16 cellular contexts compared by ENCODE assay signal in the genomic region with DNA sequence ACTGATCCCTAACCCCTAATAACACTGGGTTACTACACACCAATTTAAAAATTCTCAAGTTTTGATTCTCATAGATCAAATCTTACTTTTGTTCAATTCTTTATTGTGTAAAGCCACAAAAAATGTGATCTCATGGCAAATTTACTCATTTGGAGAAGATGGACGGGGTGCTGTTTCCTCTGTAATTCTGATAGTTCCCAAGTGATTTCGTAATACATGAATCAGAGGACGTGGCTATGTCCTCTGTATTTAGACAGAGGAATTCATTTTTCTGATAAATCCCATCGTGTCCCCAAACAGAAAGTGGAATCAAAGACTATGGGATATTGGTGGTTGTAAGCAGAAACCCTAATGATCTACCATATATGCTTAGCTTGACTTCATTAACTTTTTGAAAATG.
A peak's percentile ranks its signal among the peaks of the same experiment; 100 is the strongest.
DNase-seq lines count a peak whose midpoint lies in the region; ATAC-seq, FAIRE-seq and TF ChIP-seq lines count a peak whose summit lies in the region.
"Had no signal": no experiment of that assay in that cellular context is flagged by ENCODE, and none has a peak within 500 bp of the region (broad histone marks: within the 10 kb centered on the region; RNA-seq: fewer than 3 reads in every experiment).

No MANE protein-coding gene starts in this region.

- intact Hi-C loops in mammary epithelial cell (cut with micrococcal nuclease), result loop anchor here (2.0 to 5.0 kb wide), 2 partner anchors 347 to 1006 kb away; no protein-coding TSS in a partner anchor
- intact Hi-C loops in HepG2 (cut with micrococcal nuclease; ENCODE audit: unreplicated experiment), result loop anchor here (5.0 kb wide), 1 partner anchor 626 kb away; no protein-coding TSS in a partner anchor

- no peak overlapping the region for H3K4me3 ChIP-seq in BLaER1 treated with 17β-estradiol and CSF1 and Interleukin-3, amounts not matched to agents 10 nM and 100 nM
- H3K4me3 ChIP-seq in mammary epithelial cell (replicated peaks in 1 of 3; ENCODE audit: insufficient read depth in 1 of 3, low read depth in 2 of 3, low read length in 3 of 3) (no peak overlapping the region), HepG2 (replicated peaks in 1 of 3; ENCODE audit: insufficient read depth in 1 of 3, low read depth in 2 of 3, low read length in 3 of 3) (no peak overlapping the region)
- no peak overlapping the region for H3K4me3 ChIP-seq in CD8-positive, alpha-beta memory T cell (ENCODE audit: low read length)
- H3K4me3 ChIP-seq: thoracic aorta had no signal

- no peak overlapping the region for H3K27ac ChIP-seq in BLaER1 treated with 17β-estradiol and CSF1 and Interleukin-3, amounts not matched to agents 10 nM and 100 nM
- no peak overlapping the region for H3K27ac ChIP-seq in mammary epithelial cell (ENCODE audit: insufficient read depth, low read depth, low read length)
- no peak overlapping the region for H3K27ac ChIP-seq in HepG2 (ENCODE audit: extremely low read length, insufficient read depth, low read length)
- H3K27ac ChIP-seq in CD8-positive, alpha-beta memory T cell (ENCODE audit: low read depth, low read length), result no peak overlapping the region
- H3K27ac ChIP-seq: thoracic aorta had no signal

- H3K27ac Mint-ChIP-seq in CD8-positive, alpha-beta memory T cell, result no peak overlapping the region
- H3K27ac Mint-ChIP-seq: CD8-positive, alpha-beta T cell; dendritic cell treated with granulocyte-macrophage colony-stimulating factor and Interleukin-4, amounts not matched to agents 40 ng/mL and 50 ng/mL, for 4 days had no signal

- FAIRE-seq in HepG2 (lab: Jason Lieb, UNC), result no peak

- H3K4me2 ChIP-seq in BLaER1 treated with 17β-estradiol and CSF1 and Interleukin-3, amounts not matched to agents 10 nM and 100 nM, result peak overlapping the region in 7 of 11 experiments; percentile 18 to 75 (median 53); a peak in 14 of 22 replicates
- H3K4me2 ChIP-seq in mammary epithelial cell (ENCODE audit: insufficient read depth, low read depth, low read length) (no peak overlapping the region), HepG2 (ENCODE audit: low read depth, low read length) (no peak overlapping the region)

- no peak for TF ChIP-seq RAD21 in HepG2 (CRISPR knock-in tag; IDR thresholded peaks at IDR 0.05)

- TF ChIP-seq CTCF in mammary epithelial cell (conservative IDR thresholded peaks at IDR 0.05 in 1 of 2, IDR thresholded peaks at IDR 0.05 in 1 of 2; ENCODE audit: extremely low read depth in 1 of 2, insufficient read depth in 1 of 2, low read depth in 1 of 2, low read length in 2 of 2), result no peak
- no peak for TF ChIP-seq CTCF in HepG2 (CRISPR knock-in tag; IDR thresholded peaks at IDR 0.05)

- WGBS in mammary epithelial cell (ENCODE audit: low coverage, missing lambda C conversion rate), result 45% methylated on average over 4 of the region's 4 CpGs
- 0% methylated on average over 4 of the region's 4 CpGs for WGBS in HepG2 (ENCODE audit: low lambda C conversion rate)

- H3K9ac ChIP-seq in BLaER1 treated with 17β-estradiol and CSF1 and Interleukin-3, amounts not matched to agents 10 nM and 100 nM, result no peak overlapping the region
- no peak overlapping the region for H3K9ac ChIP-seq in mammary epithelial cell (ENCODE audit: insufficient read depth, low read length)
- H3K9ac ChIP-seq in HepG2 (ENCODE audit: insufficient read depth, low read depth, low read length), result no peak overlapping the region

- H3K79me2 ChIP-seq in mammary epithelial cell (ENCODE audit: insufficient read depth, low read length) (no peaks in the 10 kb centered on the region), HepG2 (ENCODE audit: insufficient read depth, low read length) (no peaks in the 10 kb centered on the region)

- peaks cover 8 to 21% (median 16%) of the 10 kb centered on the region in 5 donors for H3K9me3 Mint-ChIP-seq in CD8-positive, alpha-beta memory T cell

- H3K27me3 ChIP-seq in BLaER1 treated with 17β-estradiol and CSF1 and Interleukin-3, amounts not matched to agents 10 nM and 100 nM, result no peaks in the 10 kb centered on the region
- H3K27me3 ChIP-seq in mammary epithelial cell (ENCODE audit: insufficient read depth, low read length) (no peaks in the 10 kb centered on the region), HepG2 (ENCODE audit: control insufficient read depth in 1 of 2, insufficient read depth in 2 of 2, low read length in 2 of 2) (peaks cover 0 to 4% of the 10 kb centered on the region in 2 experiments; a peak in 1 of 5 replicates)
- H3K27me3 ChIP-seq in CD8-positive, alpha-beta memory T cell (ENCODE audit: insufficient read depth, low read length, poor library complexity, severe bottlenecking), result no peaks in the 10 kb centered on the region

- peaks cover 22 to 46% of the 10 kb centered on the region in 2 donors for H3K27me3 Mint-ChIP-seq in CD8-positive, alpha-beta memory T cell

- peaks cover 5 to 11% (median 11%) of the 10 kb centered on the region in 3 donors for H3K4me1 Mint-ChIP-seq in CD8-positive, alpha-beta memory T cell

- TF ChIP-seq POLR2A in HepG2 (IDR thresholded peaks at IDR 0.05; ENCODE audit: insufficient read depth in 1 of 2, low read depth in 2 of 2, low read length in 2 of 2), result no peak

- TF ChIP-seq EP300 in HepG2 (IDR thresholded peaks at IDR 0.05; ENCODE audit: low read depth in 2 of 2, low read length in 2 of 2) (no peak), HepG2 (CRISPR knock-in tag; IDR thresholded peaks at IDR 0.05; ENCODE audit: borderline replicate concordance) (no peak)

- CTCF ChIA-PET in mammary epithelial cell (lab: Charles Lee; ENCODE audit: low non-redundant PET), result no interaction called here
- CTCF ChIA-PET in HepG2 (lab: Yijun Ruan, JAX; ENCODE audit: low intra/inter-chr PET ratio, low total read pairs), result no interaction called here
- CTCF ChIA-PET in CD8-positive, alpha-beta memory T cell (lab: Charles Lee), result no interaction called here

- in situ Hi-C loops in mammary epithelial cell (cut with MboI; ENCODE audit: low sequenced_read_pairs in 2 of 2) (loop anchor here in 1 of 2 donors (25.0 kb wide), 2 partner anchors 204 to 846 kb away; a partner anchor contains a TSS), HepG2 (cut with HindIII; ENCODE audit: extremely low pct_ligation_motif_present, low pct_unique_long_range_greater_than_20kb) (no loop called here)

- H3K9me3 ChIP-seq in BLaER1 treated with 17β-estradiol and CSF1 and Interleukin-3, amounts not matched to agents 10 nM and 100 nM (replicated peaks in 1 of 11), result peaks cover 25 to 40% (median 28%) of the 10 kb centered on the region in 11 experiments
- peaks cover 9% of the 10 kb centered on the region for H3K9me3 ChIP-seq in mammary epithelial cell (replicated peaks; ENCODE audit: insufficient read depth, low read length)
- H3K9me3 ChIP-seq in HepG2 (ENCODE audit: low read length), result peaks cover 8% of the 10 kb centered on the region; the same call in 1 of the 2 replicates
- H3K9me3 ChIP-seq in CD8-positive, alpha-beta memory T cell (ENCODE audit: low read length), result peaks cover 13% of the 10 kb centered on the region

- POLR2A ChIA-PET in HepG2 (lab: Yijun Ruan, JAX), result no interaction called here
- POLR2A ChIA-PET in CD8-positive, alpha-beta memory T cell (lab: Charles Lee), result no interaction called here

- DNase-seq in HS-5 (ENCODE audit: low read depth), result peak; percentile 26
- peak; percentile 32 for DNase-seq in mammary epithelial cell
- DNase-seq in HepG2 (ENCODE audit: low spot score), result no peak
- DNase-seq in CD8-positive, alpha-beta memory T cell, result no peak
- no peak for DNase-seq in activated CD4-positive, alpha-beta T cell treated with anti-CD3 and anti-CD28 coated beads for 1 hour
- no peak for DNase-seq in NCI-H524 (lab: John Stamatoyannopoulos, UW)
- DNase-seq: activated naive CD4-positive, alpha-beta T cell treated with anti-CD3 and anti-CD28 coated beads, Interleukin-2, amount 50 U/mL, for 16 hours; CD8-positive, alpha-beta T cell; left cardiac atrium; NCI-H510A; T1000 had no signal

- H3K36me3 ChIP-seq in BLaER1 treated with 17β-estradiol and CSF1 and Interleukin-3, amounts not matched to agents 10 nM and 100 nM, result peaks cover 0 to 7% (median 0%) of the 10 kb centered on the region in 11 experiments; a peak in 1 of 22 replicates
- H3K36me3 ChIP-seq in mammary epithelial cell (ENCODE audit: insufficient read depth, low read length) (no peaks in the 10 kb centered on the region), HepG2 (replicated peaks in 1 of 2; ENCODE audit: control insufficient read depth in 1 of 2, insufficient read depth in 2 of 2, low read length in 2 of 2) (no peaks in the 10 kb centered on the region)
- no peaks in the 10 kb centered on the region for H3K36me3 ChIP-seq in CD8-positive, alpha-beta memory T cell (ENCODE audit: insufficient read depth, low read length)
- H3K36me3 ChIP-seq: thoracic aorta had no signal

- BruUV-seq in mammary epithelial cell (replicated peaks; lab: Mats Ljungman, UMichigan), result no TSS peak
- no TSS peak for BruUV-seq in HepG2 (replicated peaks; lab: Mats Ljungman, UMichigan)

- H2AFZ ChIP-seq in mammary epithelial cell (ENCODE audit: low read depth, low read length), result no peak overlapping the region
- no peak overlapping the region for H2AFZ ChIP-seq in HepG2 (ENCODE audit: low read length)

- H4K20me1 ChIP-seq in BLaER1 treated with 17β-estradiol and CSF1 and Interleukin-3, amounts not matched to agents 10 nM and 100 nM, result no peaks in the 10 kb centered on the region
- no peaks in the 10 kb centered on the region for H4K20me1 ChIP-seq in mammary epithelial cell (ENCODE audit: insufficient read depth, low read length)
- no peaks in the 10 kb centered on the region for H4K20me1 ChIP-seq in HepG2 (ENCODE audit: insufficient read depth, low read length)

- peaks cover 0 to 23% (median 9%) of the 10 kb centered on the region in 10 experiments; a peak in 13 of 20 replicates for H3K4me1 ChIP-seq in BLaER1 treated with 17β-estradiol and CSF1 and Interleukin-3, amounts not matched to agents 10 nM and 100 nM
- H3K4me1 ChIP-seq in mammary epithelial cell (ENCODE audit: insufficient read depth, low read length) (peaks cover 7% of the 10 kb centered on the region), HepG2 (ENCODE audit: insufficient read depth, low read length) (no peaks in the 10 kb centered on the region)
- H3K4me1 ChIP-seq in CD8-positive, alpha-beta memory T cell (ENCODE audit: insufficient read depth, low read length), result peaks cover 10% of the 10 kb centered on the region

- ATAC-seq in HepG2 (no peak), GM19455 (IDR thresholded peaks at IDR 0.05; ENCODE audit: unreplicated experiment) (no peak)
- ATAC-seq: CD8-positive, alpha-beta T cell had no signal

- no peak overlapping the region for H3K4me3 Mint-ChIP-seq in CD8-positive, alpha-beta memory T cell
- H3K4me3 Mint-ChIP-seq: CD8-positive, alpha-beta T cell; dendritic cell treated with granulocyte-macrophage colony-stimulating factor and Interleukin-4, amounts not matched to agents 40 ng/mL and 50 ng/mL, for 4 days; neural crest cell had no signal

- dilution Hi-C loops in mammary epithelial cell (cut with HindIII; ENCODE audit: low sequenced_read_pairs), result no loop called here

- peaks cover 0 to 28% (median 0%) of the 10 kb centered on the region in 3 donors for H3K36me3 Mint-ChIP-seq in CD8-positive, alpha-beta memory T cell
- H3K36me3 Mint-ChIP-seq: CD8-positive, alpha-beta T cell had no signal

TF ChIP-seq in HepG2, 621 proteins besides CTCF, POLR2A, EP300 and RAD21 (continues in another document):
- TF ChIP-seq CEBPB (IDR thresholded peaks at IDR 0.05; ENCODE audit: borderline replicate concordance, low read depth, low read length), result peak; percentile 32; the same call in 1 of the 2 replicates

Comparison
In these comparisons a context has a peak if more than half of its experiments do, and no peak if none do; other contexts are left out.
1. H3K4me2 ChIP-seq: peak in BLaER1 treated with 17β-estradiol and CSF1 and Interleukin-3, amounts not matched to agents 10 nM and 100 nM (7 of 11); none in mammary epithelial cell (single experiment) and HepG2 (single experiment).
2. DNase-seq: peak in HS-5 (single experiment) and mammary epithelial cell (single experiment); none in HepG2 (single experiment), CD8-positive, alpha-beta memory T cell (0 of 5), activated CD4-positive, alpha-beta T cell treated with anti-CD3 and anti-CD28 coated beads for 1 hour (single experiment) and NCI-H524 (0 of 2).